ENCODE assay signal across 20 cellular contexts in genomic region chr2:217147751-217148318, GRCh38.
"Had no signal": no experiment of that assay in that cellular context is flagged by ENCODE, and none has a peak within 500 bp of the region (broad histone marks: within the 10 kb centered on the region; RNA-seq: fewer than 3 reads in every experiment).

No MANE protein-coding gene starts in this region.

- H3K4me3 ChIP-seq: body of pancreas, lung, pancreas, sigmoid colon, tibial artery, vagina had no signal

- ATAC-seq: activated naive CD4-positive, alpha-beta T cell treated with anti-CD3 and anti-CD28 coated beads, Interleukin-2, amount 50 U/mL, for 72 hours; activated T-cell treated with anti-CD3 and anti-CD28 coated beads, Interleukin-2, amount 50 U/mL, for 72 hours; body of pancreas; naive thymus-derived CD4-positive, alpha-beta T cell; pancreas; stimulated activated naive B cell treated with anti-CD40 and anti-IgM and Interleukin-4, amounts not matched to agents 10 μg/mL and 1 μg/mL and 100 μg/mL, for 72 hours had no signal

- H3K4me1 ChIP-seq: body of pancreas, pancreas, sigmoid colon, tibial artery, vagina had no signal

- H3K9me3 ChIP-seq: body of pancreas, pancreas, sigmoid colon, tibial artery, vagina had no signal

- DNase-seq: activated CD4-positive, alpha-beta T cell treated with anti-CD3 and anti-CD28 coated beads, Interleukin-2, amount 10 ng/mL, durations not matched to agents 7 days and 5 days; activated CD4-positive, CD25-positive, alpha-beta regulatory T cell; activated CD8-positive, alpha-beta memory T cell treated with anti-CD3 and anti-CD28 coated beads, Interleukin-2, amount 50 U/mL, for 48 hours; activated gamma-delta T cell; activated T-cell treated with anti-CD3 and anti-CD28 coated beads, Interleukin-2, amount 50 U/mL, for 72 hours; amniotic stem cell; body of pancreas; effector CD8-positive, alpha-beta T cell; hippocampal formation; kidney glomerular epithelial cell; naive thymus-derived CD4-positive, alpha-beta T cell; pancreas; sigmoid colon; stimulated activated CD4-positive, alpha-beta T cell treated with anti-CD3 and anti-CD28 coated beads, Interleukin-12 subunit alpha, Interleukin-12 subunit beta, amount 100 ng/mL, for 4 hours; stimulated activated CD4-positive, alpha-beta T cell treated with anti-CD3 and anti-CD28 coated beads, Interleukin-2, amount 100 ng/mL, for 48 hours; stimulated activated naive B cell treated with anti-CD40 and anti-IgM and Interleukin-4, amounts not matched to agents 10 μg/mL and 1 μg/mL and 100 μg/mL, for 72 hours; tibial artery had no signal

- H3K36me3 ChIP-seq: pancreas, sigmoid colon, tibial artery, vagina had no signal
